In genomic region chr3:100310355-100310965, GRCh38 we compare ENCODE assay signal across 1 cellular context.
TF ChIP-seq lines count a peak whose summit lies in the region.

No MANE protein-coding gene starts in this region.

TF ChIP-seq in IMR-90, 13 proteins besides CTCF, POLR2A, EP300 and RAD21:
- TF ChIP-seq SMC3 (IDR thresholded peaks at IDR 0.05; ENCODE audit: low read depth, low read length) (no peak), FOS (IDR thresholded peaks at IDR 0.05; ENCODE audit: low read depth, low read length) (no peak), MXI1 (IDR thresholded peaks at IDR 0.05; ENCODE audit: borderline replicate concordance, low read depth, low read length) (no peak), RFX5 (IDR thresholded peaks at IDR 0.05; ENCODE audit: low read depth, low read length) (no peak), RCOR1 (IDR thresholded peaks at IDR 0.05; ENCODE audit: insufficient replicate concordance, low read length) (no peak), NFE2L2 (IDR thresholded peaks at IDR 0.05; ENCODE audit: low read depth, low read length) (no peak), CHD1 (IDR thresholded peaks at IDR 0.05; ENCODE audit: low read depth, low read length) (no peak), MAFK (IDR thresholded peaks at IDR 0.05; ENCODE audit: low read depth, low read length) (no peak), ELK1 (IDR thresholded peaks at IDR 0.05; ENCODE audit: borderline replicate concordance, low read depth, low read length) (no peak), MAZ (IDR thresholded peaks at IDR 0.05; ENCODE audit: borderline replicate concordance, low read depth, low read length) (no peak), CEBPB (IDR thresholded peaks at IDR 0.05; ENCODE audit: low read depth, low read length) (no peak), BHLHE40 (IDR thresholded peaks at IDR 0.05; ENCODE audit: low read depth, low read length) (no peak)
- TF ChIP-seq, protein P1, sequence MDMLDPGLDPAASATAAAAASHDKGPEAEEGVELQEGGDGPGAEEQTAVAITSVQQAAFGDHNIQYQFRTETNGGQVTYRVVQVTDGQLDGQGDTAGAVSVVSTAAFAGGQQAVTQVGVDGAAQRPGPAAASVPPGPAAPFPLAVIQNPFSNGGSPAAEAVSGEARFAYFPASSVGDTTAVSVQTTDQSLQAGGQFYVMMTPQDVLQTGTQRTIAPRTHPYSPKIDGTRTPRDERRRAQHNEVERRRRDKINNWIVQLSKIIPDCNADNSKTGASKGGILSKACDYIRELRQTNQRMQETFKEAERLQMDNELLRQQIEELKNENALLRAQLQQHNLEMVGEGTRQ (IDR thresholded peaks at IDR 0.05; ENCODE audit: low read depth, low read length) = no peak
